2 cellular contexts compared by ENCODE assay signal in the genomic region with DNA sequence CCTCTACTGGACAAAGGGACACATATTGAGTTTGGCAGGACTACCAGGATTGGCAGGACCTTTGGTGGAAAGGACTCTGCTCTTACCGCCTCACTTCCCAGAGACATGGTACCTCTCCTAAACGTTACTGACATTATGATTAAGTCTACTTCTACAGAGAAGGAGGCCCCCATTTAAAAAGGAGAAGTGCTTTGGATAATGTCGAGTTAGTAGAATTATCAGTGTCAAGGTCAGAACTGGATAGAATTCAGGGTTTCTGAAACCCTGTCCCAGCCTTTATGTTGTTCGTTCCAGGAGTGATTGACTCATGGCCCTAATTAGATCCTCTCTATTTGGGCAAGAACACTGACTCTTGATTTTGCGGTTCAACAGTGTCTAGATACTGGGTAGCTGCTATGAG.
TF ChIP-seq lines count a peak whose summit lies in the region.

No MANE protein-coding gene starts in this region.

TF ChIP-seq in K562, 482 proteins besides CTCF, POLR2A, EP300 and RAD21:
- TF ChIP-seq SPI1 (IDR thresholded peaks at IDR 0.05; ENCODE audit: borderline replicate concordance, low read depth, low read length) (peak; percentile 69), CBX3 (IDR thresholded peaks at IDR 0.05; ENCODE audit: borderline replicate concordance in 1 of 2, low read length in 2 of 2) (no peak)

TF ChIP-seq in H1, 55 proteins besides CTCF, POLR2A, EP300 and RAD21:
- TF ChIP-seq CBX5 (IDR thresholded peaks at IDR 0.05; ENCODE audit: low read depth, low read length) (no peak), NANOG (IDR thresholded peaks at IDR 0.05; ENCODE audit: insufficient read depth, low read depth, low read length, poor library complexity, severe bottlenecking) (no peak), TBP (IDR thresholded peaks at IDR 0.05; ENCODE audit: low read depth, low read length) (no peak), CBX8 (IDR thresholded peaks at IDR 0.05; ENCODE audit: borderline replicate concordance, low read depth, low read length) (no peak), GTF2F1 (IDR thresholded peaks at IDR 0.05; ENCODE audit: borderline replicate concordance, low read depth, low read length) (no peak), TAF7 (optimal IDR thresholded peaks at IDR 0.05; ENCODE audit: borderline replicate concordance, low read depth, low read length) (no peak), TEAD4 (IDR thresholded peaks at IDR 0.05; ENCODE audit: low read depth, low read length) (no peak), CHD2 (IDR thresholded peaks at IDR 0.05; ENCODE audit: low read length) (no peak), EGR1 (IDR thresholded peaks at IDR 0.05; ENCODE audit: borderline replicate concordance, low read depth, low read length) (no peak), HDAC2 (IDR thresholded peaks at IDR 0.05; ENCODE audit: borderline replicate concordance in 1 of 2, low read depth in 2 of 2, low read length in 2 of 2) (no peak), SIN3A (conservative IDR thresholded peaks at IDR 0.05 in 1 of 2, IDR thresholded peaks at IDR 0.05 in 1 of 2; ENCODE audit: low read depth in 1 of 2, low read length in 2 of 2) (no peak), POU5F1 (IDR thresholded peaks at IDR 0.05; ENCODE audit: low read depth, low read length) (no peak), RBBP5 (IDR thresholded peaks at IDR 0.05; ENCODE audit: borderline replicate concordance, low read depth, low read length) (no peak), NRF1 (IDR thresholded peaks at IDR 0.05; ENCODE audit: low read depth, low read length) (no peak)
- TF ChIP-seq, protein P1, sequence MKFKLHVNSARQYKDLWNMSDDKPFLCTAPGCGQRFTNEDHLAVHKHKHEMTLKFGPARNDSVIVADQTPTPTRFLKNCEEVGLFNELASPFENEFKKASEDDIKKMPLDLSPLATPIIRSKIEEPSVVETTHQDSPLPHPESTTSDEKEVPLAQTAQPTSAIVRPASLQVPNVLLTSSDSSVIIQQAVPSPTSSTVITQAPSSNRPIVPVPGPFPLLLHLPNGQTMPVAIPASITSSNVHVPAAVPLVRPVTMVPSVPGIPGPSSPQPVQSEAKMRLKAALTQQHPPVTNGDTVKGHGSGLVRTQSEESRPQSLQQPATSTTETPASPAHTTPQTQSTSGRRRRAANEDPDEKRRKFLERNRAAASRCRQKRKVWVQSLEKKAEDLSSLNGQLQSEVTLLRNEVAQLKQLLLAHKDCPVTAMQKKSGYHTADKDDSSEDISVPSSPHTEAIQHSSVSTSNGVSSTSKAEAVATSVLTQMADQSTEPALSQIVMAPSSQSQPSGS (IDR thresholded peaks at IDR 0.05; ENCODE audit: low read length) = no peak
- TF ChIP-seq, protein P2, sequence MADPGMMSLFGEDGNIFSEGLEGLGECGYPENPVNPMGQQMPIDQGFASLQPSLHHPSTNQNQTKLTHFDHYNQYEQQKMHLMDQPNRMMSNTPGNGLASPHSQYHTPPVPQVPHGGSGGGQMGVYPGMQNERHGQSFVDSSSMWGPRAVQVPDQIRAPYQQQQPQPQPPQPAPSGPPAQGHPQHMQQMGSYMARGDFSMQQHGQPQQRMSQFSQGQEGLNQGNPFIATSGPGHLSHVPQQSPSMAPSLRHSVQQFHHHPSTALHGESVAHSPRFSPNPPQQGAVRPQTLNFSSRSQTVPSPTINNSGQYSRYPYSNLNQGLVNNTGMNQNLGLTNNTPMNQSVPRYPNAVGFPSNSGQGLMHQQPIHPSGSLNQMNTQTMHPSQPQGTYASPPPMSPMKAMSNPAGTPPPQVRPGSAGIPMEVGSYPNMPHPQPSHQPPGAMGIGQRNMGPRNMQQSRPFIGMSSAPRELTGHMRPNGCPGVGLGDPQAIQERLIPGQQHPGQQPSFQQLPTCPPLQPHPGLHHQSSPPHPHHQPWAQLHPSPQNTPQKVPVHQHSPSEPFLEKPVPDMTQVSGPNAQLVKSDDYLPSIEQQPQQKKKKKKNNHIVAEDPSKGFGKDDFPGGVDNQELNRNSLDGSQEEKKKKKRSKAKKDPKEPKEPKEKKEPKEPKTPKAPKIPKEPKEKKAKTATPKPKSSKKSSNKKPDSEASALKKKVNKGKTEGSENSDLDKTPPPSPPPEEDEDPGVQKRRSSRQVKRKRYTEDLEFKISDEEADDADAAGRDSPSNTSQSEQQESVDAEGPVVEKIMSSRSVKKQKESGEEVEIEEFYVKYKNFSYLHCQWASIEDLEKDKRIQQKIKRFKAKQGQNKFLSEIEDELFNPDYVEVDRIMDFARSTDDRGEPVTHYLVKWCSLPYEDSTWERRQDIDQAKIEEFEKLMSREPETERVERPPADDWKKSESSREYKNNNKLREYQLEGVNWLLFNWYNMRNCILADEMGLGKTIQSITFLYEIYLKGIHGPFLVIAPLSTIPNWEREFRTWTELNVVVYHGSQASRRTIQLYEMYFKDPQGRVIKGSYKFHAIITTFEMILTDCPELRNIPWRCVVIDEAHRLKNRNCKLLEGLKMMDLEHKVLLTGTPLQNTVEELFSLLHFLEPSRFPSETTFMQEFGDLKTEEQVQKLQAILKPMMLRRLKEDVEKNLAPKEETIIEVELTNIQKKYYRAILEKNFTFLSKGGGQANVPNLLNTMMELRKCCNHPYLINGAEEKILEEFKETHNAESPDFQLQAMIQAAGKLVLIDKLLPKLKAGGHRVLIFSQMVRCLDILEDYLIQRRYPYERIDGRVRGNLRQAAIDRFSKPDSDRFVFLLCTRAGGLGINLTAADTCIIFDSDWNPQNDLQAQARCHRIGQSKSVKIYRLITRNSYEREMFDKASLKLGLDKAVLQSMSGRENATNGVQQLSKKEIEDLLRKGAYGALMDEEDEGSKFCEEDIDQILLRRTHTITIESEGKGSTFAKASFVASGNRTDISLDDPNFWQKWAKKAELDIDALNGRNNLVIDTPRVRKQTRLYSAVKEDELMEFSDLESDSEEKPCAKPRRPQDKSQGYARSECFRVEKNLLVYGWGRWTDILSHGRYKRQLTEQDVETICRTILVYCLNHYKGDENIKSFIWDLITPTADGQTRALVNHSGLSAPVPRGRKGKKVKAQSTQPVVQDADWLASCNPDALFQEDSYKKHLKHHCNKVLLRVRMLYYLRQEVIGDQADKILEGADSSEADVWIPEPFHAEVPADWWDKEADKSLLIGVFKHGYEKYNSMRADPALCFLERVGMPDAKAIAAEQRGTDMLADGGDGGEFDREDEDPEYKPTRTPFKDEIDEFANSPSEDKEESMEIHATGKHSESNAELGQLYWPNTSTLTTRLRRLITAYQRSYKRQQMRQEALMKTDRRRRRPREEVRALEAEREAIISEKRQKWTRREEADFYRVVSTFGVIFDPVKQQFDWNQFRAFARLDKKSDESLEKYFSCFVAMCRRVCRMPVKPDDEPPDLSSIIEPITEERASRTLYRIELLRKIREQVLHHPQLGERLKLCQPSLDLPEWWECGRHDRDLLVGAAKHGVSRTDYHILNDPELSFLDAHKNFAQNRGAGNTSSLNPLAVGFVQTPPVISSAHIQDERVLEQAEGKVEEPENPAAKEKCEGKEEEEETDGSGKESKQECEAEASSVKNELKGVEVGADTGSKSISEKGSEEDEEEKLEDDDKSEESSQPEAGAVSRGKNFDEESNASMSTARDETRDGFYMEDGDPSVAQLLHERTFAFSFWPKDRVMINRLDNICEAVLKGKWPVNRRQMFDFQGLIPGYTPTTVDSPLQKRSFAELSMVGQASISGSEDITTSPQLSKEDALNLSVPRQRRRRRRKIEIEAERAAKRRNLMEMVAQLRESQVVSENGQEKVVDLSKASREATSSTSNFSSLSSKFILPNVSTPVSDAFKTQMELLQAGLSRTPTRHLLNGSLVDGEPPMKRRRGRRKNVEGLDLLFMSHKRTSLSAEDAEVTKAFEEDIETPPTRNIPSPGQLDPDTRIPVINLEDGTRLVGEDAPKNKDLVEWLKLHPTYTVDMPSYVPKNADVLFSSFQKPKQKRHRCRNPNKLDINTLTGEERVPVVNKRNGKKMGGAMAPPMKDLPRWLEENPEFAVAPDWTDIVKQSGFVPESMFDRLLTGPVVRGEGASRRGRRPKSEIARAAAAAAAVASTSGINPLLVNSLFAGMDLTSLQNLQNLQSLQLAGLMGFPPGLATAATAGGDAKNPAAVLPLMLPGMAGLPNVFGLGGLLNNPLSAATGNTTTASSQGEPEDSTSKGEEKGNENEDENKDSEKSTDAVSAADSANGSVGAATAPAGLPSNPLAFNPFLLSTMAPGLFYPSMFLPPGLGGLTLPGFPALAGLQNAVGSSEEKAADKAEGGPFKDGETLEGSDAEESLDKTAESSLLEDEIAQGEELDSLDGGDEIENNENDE (IDR thresholded peaks at IDR 0.05; ENCODE audit: insufficient replicate concordance, low read length) = no peak
